In genomic region chr13:50993908-50994307, GRCh38 we compare ENCODE assay signal across 15 cellular contexts.
DNase-seq lines count a peak whose midpoint lies in the region; ATAC-seq and TF ChIP-seq lines count a peak whose summit lies in the region.
"Had no signal": no experiment of that assay in that cellular context is flagged by ENCODE, and none has a peak within 500 bp of the region (broad histone marks: within the 10 kb centered on the region; RNA-seq: fewer than 3 reads in every experiment).

No MANE protein-coding gene starts in this region.

- H3K27ac ChIP-seq in sigmoid colon = peak overlapping the region in 1 of 4 donors; percentile 3
- H3K27ac ChIP-seq: 22Rv1, spleen had no signal

- H3K36me3 ChIP-seq in sigmoid colon = no peaks in the 10 kb centered on the region
- H3K36me3 ChIP-seq: esophagus muscularis mucosa, spleen had no signal

- H3K4me1 ChIP-seq in sigmoid colon = peaks cover 0 to 43% (median 22%) of the 10 kb centered on the region in 4 donors

- no peak overlapping the region for H3K4me3 ChIP-seq in fibroblast of pulmonary artery (replicated peaks; ENCODE audit: low read depth, low read length)
- H3K4me3 ChIP-seq in sigmoid colon = no peak overlapping the region
- H3K4me3 ChIP-seq: esophagus muscularis mucosa, spleen had no signal

- intact Hi-C loops in sigmoid colon (cut with DNase I) = no loop called here

- H3K27me3 ChIP-seq in sigmoid colon = no peaks in the 10 kb centered on the region
- H3K27me3 ChIP-seq: esophagus muscularis mucosa, spleen had no signal

- TF ChIP-seq POLR2A in sigmoid colon (IDR thresholded peaks at IDR 0.05) = no peak
- no peak for TF ChIP-seq POLR2A in erythroblast (IDR thresholded peaks at IDR 0.05; ENCODE audit: low read length)

- H3K9me3 ChIP-seq in sigmoid colon = no peaks in the 10 kb centered on the region
- H3K9me3 ChIP-seq: esophagus muscularis mucosa, spleen had no signal

- no peak for TF ChIP-seq CTCF in fibroblast of pulmonary artery (IDR thresholded peaks at IDR 0.05; ENCODE audit: low read length, missing control alignments)
- no peak for TF ChIP-seq CTCF in sigmoid colon (IDR thresholded peaks at IDR 0.05)

- ATAC-seq in HG03159 (IDR thresholded peaks at IDR 0.05; ENCODE audit: unreplicated experiment) = no peak
- ATAC-seq: stimulated activated effector memory CD8-positive, alpha-beta T cell treated with anti-CD3 and anti-CD28 coated beads, Interleukin-12 subunit alpha, Interleukin-12 subunit beta, amount 100 ng/mL, for 72 hours had no signal

- no peak for TF ChIP-seq EP300 in sigmoid colon (IDR thresholded peaks at IDR 0.05)

- 57 to 58% methylated on average over 5 of the region's 5 CpGs for WGBS in sigmoid colon, 2 donors

- DNase-seq in DMS 273 (lab: John Stamatoyannopoulos, UW; ENCODE audit: unreplicated experiment) (peak; percentile 30), DMS 273 treated with DMSO at 0.1 percent for 48 hours (lab: John Stamatoyannopoulos, UW) (no peak), NCI-H446 treated with DMSO at 0.1 percent for 48 hours (lab: John Stamatoyannopoulos, UW) (peak; percentile 8), fibroblast of pulmonary artery (ENCODE audit: low read depth) (peak; percentile 81), sigmoid colon (peak; percentile 77), erythroblast (lab: John Stamatoyannopoulos, UW) (no peak)
- DNase-seq in activated CD8-positive, alpha-beta memory T cell treated with anti-CD3 and anti-CD28 coated beads, Interleukin-2, amount 50 U/mL, for 48 hours = no peak
- DNase-seq: activated CD8-positive, alpha-beta memory T cell treated with anti-CD3 and anti-CD28 coated beads, Interleukin-2, amount 50 U/mL, for 4 hours; aorta; left cardiac atrium; spleen had no signal

Comparison
In these comparisons a context has a peak if more than half of its experiments do, and no peak if none do; other contexts are left out.
1. DNase-seq: peak in DMS 273 (single experiment), NCI-H446 treated with DMSO at 0.1 percent for 48 hours (single experiment), fibroblast of pulmonary artery (single experiment) and sigmoid colon (single experiment); none in DMS 273 treated with DMSO at 0.1 percent for 48 hours (single experiment), erythroblast (0 of 2) and activated CD8-positive, alpha-beta memory T cell treated with anti-CD3 and anti-CD28 coated beads, Interleukin-2, amount 50 U/mL, for 48 hours (single experiment).